Comparison of ENCODE assay signal across 8 cellular contexts in the genomic region with DNA sequence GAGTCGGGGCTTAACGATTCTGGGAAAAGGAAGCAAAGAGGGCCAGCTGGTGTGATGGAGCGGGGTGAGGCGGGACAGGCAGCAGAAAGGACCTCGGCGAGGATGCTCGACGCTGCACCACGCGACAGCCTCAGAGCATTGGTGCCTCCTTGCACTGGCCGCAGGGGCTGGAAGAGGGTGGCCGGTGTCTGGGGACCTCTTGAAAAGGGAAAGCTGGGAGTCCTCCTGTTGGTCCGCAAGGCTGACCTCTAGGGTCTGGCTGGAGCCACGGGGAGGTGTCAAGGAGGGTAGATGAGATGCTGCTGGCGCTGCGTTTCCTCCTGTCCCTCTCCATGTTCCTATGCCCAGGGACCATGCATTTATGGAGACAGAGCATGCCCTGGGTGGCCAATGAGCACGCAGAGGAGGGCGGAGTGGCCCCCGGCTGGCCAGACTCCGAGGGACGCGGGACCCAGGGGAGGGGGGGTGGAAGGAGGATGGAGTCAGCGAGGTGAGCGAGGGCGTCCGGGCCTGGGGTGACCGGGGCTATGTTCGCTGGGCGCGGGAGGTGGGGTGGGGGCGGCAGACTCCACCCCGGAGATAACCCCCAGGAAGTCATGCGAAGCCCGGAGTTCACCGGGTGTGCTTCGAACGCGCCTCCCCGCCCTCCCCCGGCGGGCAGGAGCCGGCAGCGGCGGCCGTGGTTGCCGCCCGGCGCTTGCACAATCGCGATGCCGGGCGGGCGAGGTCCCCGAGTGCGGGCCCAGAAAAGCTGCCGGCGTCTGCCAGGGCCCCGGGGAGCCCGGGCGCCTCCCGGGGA. TPM values are rescaled to one million over a fixed set of nuclear protein-coding genes. Genes with fewer than 3 reads are reported as not detected.
DNase-seq lines count a peak whose midpoint lies in the region; ATAC-seq and TF ChIP-seq lines count a peak whose summit lies in the region.

A gene (minus strand): TSS at position 334 of the 799 bp plus-strand sequence. CDS start 407 bp downstream, outside the sequence.

- no peaks in the 10 kb centered on the region for H3K36me3 Mint-ChIP-seq in stimulated activated naive CD8-positive, alpha-beta T cell treated with anti-CD3 and anti-CD28 coated beads, Interleukin-15, Interleukin-2, amounts not matched to agents 100 ng/mL and 50 ng/mL, for 24 hours (ENCODE audit: low read depth)
- H3K36me3 Mint-ChIP-seq in activated T-helper 17 cell treated with anti-CD3 and anti-CD28 coated beads, Interleukin-2, amount 50 U/mL, for 72 hours (ENCODE audit: low read depth) = no peaks in the 10 kb centered on the region

- intact Hi-C loops in left colon (cut with DNase I, micrococcal nuclease) = no loop called here

- H3K27me3 Mint-ChIP-seq in stimulated activated naive CD8-positive, alpha-beta T cell treated with anti-CD3 and anti-CD28 coated beads, Interleukin-15, Interleukin-2, amounts not matched to agents 100 ng/mL and 50 ng/mL, for 24 hours = peaks cover 81% of the 10 kb centered on the region
- H3K27me3 Mint-ChIP-seq in activated T-helper 17 cell treated with anti-CD3 and anti-CD28 coated beads, Interleukin-2, amount 50 U/mL, for 72 hours = peaks cover 52% of the 10 kb centered on the region

- H3K27ac Mint-ChIP-seq in stimulated activated naive CD8-positive, alpha-beta T cell treated with anti-CD3 and anti-CD28 coated beads, Interleukin-15, Interleukin-2, amounts not matched to agents 100 ng/mL and 50 ng/mL, for 24 hours = no peak within 1 kb of the TSS
- H3K27ac Mint-ChIP-seq in activated T-helper 17 cell treated with anti-CD3 and anti-CD28 coated beads, Interleukin-2, amount 50 U/mL, for 72 hours = no peak within 1 kb of the TSS

- H3K4me3 Mint-ChIP-seq in stimulated activated naive CD8-positive, alpha-beta T cell treated with anti-CD3 and anti-CD28 coated beads, Interleukin-15, Interleukin-2, amounts not matched to agents 100 ng/mL and 50 ng/mL, for 24 hours = peak within 1 kb of the TSS; percentile 23
- H3K4me3 Mint-ChIP-seq in activated T-helper 17 cell treated with anti-CD3 and anti-CD28 coated beads, Interleukin-2, amount 50 U/mL, for 72 hours = peak within 1 kb of the TSS; percentile 61

- no peak for TF ChIP-seq CTCF in GM20000 (IDR thresholded peaks at IDR 0.05; ENCODE audit: extremely low read depth, missing control alignments)

- no peak for ATAC-seq in stimulated activated naive CD8-positive, alpha-beta T cell treated with anti-CD3 and anti-CD28 coated beads, Interleukin-15, Interleukin-2, amounts not matched to agents 100 U/mL and 50 U/mL, for 24 hours
- no peak for ATAC-seq in activated T-helper 17 cell treated with anti-CD3 and anti-CD28 coated beads, Interleukin-2, amount 50 U/mL, for 72 hours (replicated peaks)
- ATAC-seq in left colon = peak; percentile 79

- H3K9me3 Mint-ChIP-seq in stimulated activated naive CD8-positive, alpha-beta T cell treated with anti-CD3 and anti-CD28 coated beads, Interleukin-15, Interleukin-2, amounts not matched to agents 100 ng/mL and 50 ng/mL, for 24 hours = no peaks in the 10 kb centered on the region
- H3K9me3 Mint-ChIP-seq in activated T-helper 17 cell treated with anti-CD3 and anti-CD28 coated beads, Interleukin-2, amount 50 U/mL, for 72 hours = no peaks in the 10 kb centered on the region

- peaks cover 21% of the 10 kb centered on the region for H3K4me1 Mint-ChIP-seq in stimulated activated naive CD8-positive, alpha-beta T cell treated with anti-CD3 and anti-CD28 coated beads, Interleukin-15, Interleukin-2, amounts not matched to agents 100 ng/mL and 50 ng/mL, for 24 hours (ENCODE audit: low read depth)
- H3K4me1 Mint-ChIP-seq in activated T-helper 17 cell treated with anti-CD3 and anti-CD28 coated beads, Interleukin-2, amount 50 U/mL, for 72 hours = no peaks in the 10 kb centered on the region

- no peak for DNase-seq in stimulated activated naive CD8-positive, alpha-beta T cell treated with anti-CD3 and anti-CD28 coated beads, Interleukin-15, Interleukin-2, amounts not matched to agents 100 U/mL and 50 U/mL, for 24 hours
- DNase-seq in left colon (peak in 1 of 2 donors; percentile 22), SK-N-DZ (ENCODE audit: low spot score) (no peak), NCI-H774 (lab: John Stamatoyannopoulos, UW) (no peak), GM20000 (ENCODE audit: low spot score) (no peak)
- no peak for DNase-seq in activated effector memory CD4-positive, alpha-beta T cell treated with anti-CD3 and anti-CD28 coated beads, Interleukin-2, amount 50 U/mL, for 16 hours

RNA-seq across cellular contexts. Expression of the gene that starts here (rescaled TPM):
- total RNA-seq in activated T-helper 17 cell treated with anti-CD3 and anti-CD28 coated beads, Interleukin-2, amount 50 U/mL, for 72 hours = under 1 TPM in 1 of 2 donors, not detected in 1; 0.08 TPM
- total RNA-seq in left colon = not detected
- polyA plus RNA-seq in SK-N-DZ (2014; cell fraction: cytosol; rRNA removed) = not detected in 2 replicates
- polyA plus RNA-seq in SK-N-DZ (2014; cell fraction: nucleus; rRNA removed) = not detected in 2 replicates

Comparison
In these comparisons a context has a peak if more than half of its experiments do, and no peak if none do; other contexts are left out.
1. Peak in ATAC-seq in left colon; RNA of the gene not detected or under 1 TPM.